ENCODE assay signal across 1 cellular context in genomic region chr21:42524341-42525227, GRCh38.
TF ChIP-seq lines count a peak whose summit lies in the region.

No MANE protein-coding gene starts in this region.

TF ChIP-seq in GM12878, 131 proteins besides CTCF, POLR2A, EP300 and RAD21 (continued from another document):
- TF ChIP-seq EGR1 (IDR thresholded peaks at IDR 0.05; ENCODE audit: borderline replicate concordance in 1 of 2, low read depth in 2 of 2, low read length in 2 of 2), result 0 out of 3 replicates have a peak, but pooled peaks of 1 of the 2 experiments have one; percentile 3
- no peak for TF ChIP-seq KDM1A (IDR thresholded peaks at IDR 0.05; ENCODE audit: borderline replicate concordance)
- TF ChIP-seq GABPA (IDR thresholded peaks at IDR 0.05; ENCODE audit: low read depth), result peak; percentile 43; the same call in 1 of the 2 replicates
- no peak for TF ChIP-seq E2F4 (IDR thresholded peaks at IDR 0.05; ENCODE audit: low read depth, low read length)
- no peak for TF ChIP-seq STAT3 (IDR thresholded peaks at IDR 0.05; ENCODE audit: low read depth, low read length)
- TF ChIP-seq RBBP5 (conservative IDR thresholded peaks at IDR 0.05), result no peak
- 0 out of 2 replicates have a peak, but pooled peaks have one; percentile 17 for TF ChIP-seq MLLT1 (IDR thresholded peaks at IDR 0.05)
- TF ChIP-seq MAX (IDR thresholded peaks at IDR 0.05; ENCODE audit: low read depth, low read length), result no peak; the same call in 1 of the 2 replicates
- TF ChIP-seq SP1 (IDR thresholded peaks at IDR 0.05; ENCODE audit: low read depth, low read length), result peak; percentile 6
- no peak for TF ChIP-seq IRF3 (IDR thresholded peaks at IDR 0.05)
- no peak for TF ChIP-seq CHD4 (IDR thresholded peaks at IDR 0.05)
- no peak for TF ChIP-seq WRNIP1 (IDR thresholded peaks at IDR 0.05; ENCODE audit: borderline replicate concordance, low read depth, low read length)
- peak; percentile 74 for TF ChIP-seq EED (IDR thresholded peaks at IDR 0.05; ENCODE audit: low read depth)
- no peak for TF ChIP-seq KLF5 (IDR thresholded peaks at IDR 0.05; ENCODE audit: partially characterized antibody)
